In the genomic region with DNA sequence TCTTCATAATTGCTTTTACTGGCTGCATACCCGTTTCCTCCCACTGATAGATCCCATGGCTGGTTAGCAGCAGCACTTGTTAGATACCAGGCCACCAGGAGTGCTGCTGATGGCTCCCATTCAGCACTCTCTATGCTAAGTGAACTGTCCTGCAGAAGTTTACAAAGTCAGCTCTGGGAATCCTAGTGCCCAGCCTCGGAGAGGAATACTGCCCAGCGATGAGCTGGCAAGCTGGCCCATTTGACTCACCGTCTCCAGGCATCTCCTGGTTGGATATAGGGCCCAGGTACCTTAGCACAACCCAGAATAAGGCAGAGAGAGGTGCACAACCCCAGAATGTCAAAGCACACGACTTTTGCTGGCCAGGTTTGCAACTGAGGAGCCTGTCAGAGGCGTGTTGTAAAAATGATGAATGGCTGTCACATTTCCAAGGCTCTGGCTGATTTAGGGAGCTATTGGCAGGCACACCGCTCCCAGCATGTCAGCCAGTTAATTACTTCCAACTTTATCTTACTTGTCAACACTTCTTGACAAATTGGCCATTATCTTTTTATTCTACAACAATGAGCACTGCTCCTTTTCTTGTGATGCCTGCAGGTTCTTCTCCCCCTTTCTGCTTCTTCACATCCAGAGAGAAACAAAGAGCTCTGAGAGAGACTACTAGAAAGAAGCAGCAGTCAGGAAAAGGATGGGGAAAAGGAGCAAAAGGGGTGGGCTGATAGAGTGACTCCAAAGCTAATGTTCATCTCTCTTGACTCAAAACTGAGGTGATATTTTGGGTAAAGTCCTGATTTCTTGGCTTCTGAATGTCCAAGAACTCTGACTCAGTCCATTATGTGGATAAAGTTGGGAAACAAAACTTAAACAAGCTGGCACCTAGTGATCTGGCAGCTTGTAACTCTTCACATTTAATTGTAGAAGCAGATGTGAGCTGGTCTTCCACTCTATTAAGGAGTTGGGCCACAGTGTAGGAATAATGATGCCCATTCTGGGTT, we compare ENCODE assay signal across 12 cellular contexts. TPM values are rescaled to one million over a fixed set of nuclear protein-coding genes. Genes with fewer than 3 reads are reported as not detected.
DNase-seq lines count a peak whose midpoint lies in the region; ATAC-seq and TF ChIP-seq lines count a peak whose summit lies in the region.
"Had no signal": no experiment of that assay in that cellular context is flagged by ENCODE, and none has a peak within 500 bp of the region (broad histone marks: within the 10 kb centered on the region; RNA-seq: fewer than 3 reads in every experiment).

No MANE protein-coding gene starts in this region.

- CTCF ChIA-PET in RWPE1 (lab: Yijun Ruan, JAX) = interaction anchor here (1.0 kb wide), 1 partner anchor 20 kb away, joined by 3 read pairs; no protein-coding TSS in a partner anchor

- DNase-seq in NCI-H1105 (lab: John Stamatoyannopoulos, UW) = peak; percentile 29
- DNase-seq in RWPE1 (ENCODE audit: low spot score) = no peak
- peak in 1 of 2 donors; percentile 73 for DNase-seq in cardiac muscle cell (ENCODE audit: low read depth in 1 of 2, low spot score in 1 of 2)
- no peak for DNase-seq in gastrocnemius medialis
- no peak for DNase-seq in stimulated activated CD4-positive, alpha-beta T cell treated with anti-CD3 and anti-CD28 coated beads, Interleukin-2, amount 100 ng/mL, for 24 hours
- DNase-seq in activated T-helper 1 cell treated with anti-CD3 and anti-CD28 coated beads, Interleukin-12 subunit alpha, Interleukin-12 subunit beta, Interleukin-2, Interleukin-4 antibody, amounts not matched to agents 30 ng/mL and 10 ng/mL and 1 ng/mL, durations not matched to agents 14 hours and 24 hours and 36 hours (ENCODE audit: low spot score) = no peak
- no peak for DNase-seq in T-helper 2 cell treated with Interferon-gamma antibody and Interleukin-4, amounts not matched to agents 5 μg/mL and 100 μg/mL, for 36 hours (ENCODE audit: low spot score)
- DNase-seq in stimulated activated CD4-positive, alpha-beta T cell treated with anti-CD3 and anti-CD28 coated beads, Interleukin-15, amount 100 ng/mL, for 24 hours = no peak
- DNase-seq: activated CD4-positive, alpha-beta T cell treated with anti-CD3 and anti-CD28 coated beads for 36 hours; activated effector memory CD4-positive, alpha-beta T cell treated with anti-CD3 and anti-CD28 coated beads, Interleukin-2, amount 50 U/mL, for 16 hours; cortex of kidney; spleen had no signal

- peaks cover 12% of the 10 kb centered on the region for H3K36me3 Mint-ChIP-seq in activated T-helper 1 cell treated with anti-CD3 and anti-CD28 coated beads, Interleukin-12 subunit alpha, Interleukin-12 subunit beta, Interleukin-2, Interleukin-4 antibody, amounts not matched to agents 30 ng/mL and 10 ng/mL and 1 ng/mL, durations not matched to agents 14 hours and 24 hours and 36 hours (ENCODE audit: low read depth)
- peaks cover 3% of the 10 kb centered on the region for H3K36me3 Mint-ChIP-seq in T-helper 2 cell treated with Interferon-gamma antibody and Interleukin-4, amounts not matched to agents 5 μg/mL and 100 μg/mL, for 36 hours (ENCODE audit: low read depth)

- POLR2A ChIA-PET in RWPE1 (lab: Yijun Ruan, JAX; ENCODE audit: low non-redundant PET) = interaction anchor here (1.4 kb wide), 1 partner anchor 79 kb away, joined by 3 read pairs; a partner anchor contains a TSS

- no peak overlapping the region for H3K4me3 Mint-ChIP-seq in activated T-helper 1 cell treated with anti-CD3 and anti-CD28 coated beads, Interleukin-12 subunit alpha, Interleukin-12 subunit beta, Interleukin-2, Interleukin-4 antibody, amounts not matched to agents 30 ng/mL and 10 ng/mL and 1 ng/mL, durations not matched to agents 14 hours and 24 hours and 36 hours
- H3K4me3 Mint-ChIP-seq in T-helper 2 cell treated with Interferon-gamma antibody and Interleukin-4, amounts not matched to agents 5 μg/mL and 100 μg/mL, for 36 hours = no peak overlapping the region
- H3K4me3 Mint-ChIP-seq: activated CD4-positive, alpha-beta T cell treated with anti-CD3 and anti-CD28 coated beads for 36 hours had no signal

- no peak for TF ChIP-seq POLR2A in gastrocnemius medialis (IDR thresholded peaks at IDR 0.05)

- TF ChIP-seq CTCF in RWPE1 (conservative IDR thresholded peaks at IDR 0.05; ENCODE audit: low read depth) (no peak), cardiac muscle cell (IDR thresholded peaks at IDR 0.05; ENCODE audit: low read depth, low read length) (no peak), gastrocnemius medialis (IDR thresholded peaks at IDR 0.05 in 4 of 5, conservative IDR thresholded peaks at IDR 0.05 in 1 of 5) (no peak)

- H3K4me1 Mint-ChIP-seq in activated T-helper 1 cell treated with anti-CD3 and anti-CD28 coated beads, Interleukin-12 subunit alpha, Interleukin-12 subunit beta, Interleukin-2, Interleukin-4 antibody, amounts not matched to agents 30 ng/mL and 10 ng/mL and 1 ng/mL, durations not matched to agents 14 hours and 24 hours and 36 hours (ENCODE audit: low read depth) = no peaks in the 10 kb centered on the region
- no peaks in the 10 kb centered on the region for H3K4me1 Mint-ChIP-seq in T-helper 2 cell treated with Interferon-gamma antibody and Interleukin-4, amounts not matched to agents 5 μg/mL and 100 μg/mL, for 36 hours (ENCODE audit: low read depth)
- H3K4me1 Mint-ChIP-seq: activated CD4-positive, alpha-beta T cell treated with anti-CD3 and anti-CD28 coated beads for 36 hours had no signal

- H3K27ac Mint-ChIP-seq in activated T-helper 1 cell treated with anti-CD3 and anti-CD28 coated beads, Interleukin-12 subunit alpha, Interleukin-12 subunit beta, Interleukin-2, Interleukin-4 antibody, amounts not matched to agents 30 ng/mL and 10 ng/mL and 1 ng/mL, durations not matched to agents 14 hours and 24 hours and 36 hours = no peak overlapping the region
- H3K27ac Mint-ChIP-seq in T-helper 2 cell treated with Interferon-gamma antibody and Interleukin-4, amounts not matched to agents 5 μg/mL and 100 μg/mL, for 36 hours = no peak overlapping the region
- H3K27ac Mint-ChIP-seq: activated CD4-positive, alpha-beta T cell treated with anti-CD3 and anti-CD28 coated beads for 36 hours had no signal

- H3K4me3 ChIP-seq in cardiac muscle cell (no peak overlapping the region), gastrocnemius medialis (no peak overlapping the region)
- H3K4me3 ChIP-seq: spleen had no signal

- H3K4me1 ChIP-seq in cardiac muscle cell (ENCODE audit: low read depth) (peaks cover 55% of the 10 kb centered on the region), gastrocnemius medialis (peaks cover 31 to 42% of the 10 kb centered on the region in 2 donors)
- H3K4me1 ChIP-seq: spleen had no signal

- no peaks in the 10 kb centered on the region for H3K36me3 ChIP-seq in cardiac muscle cell
- no peaks in the 10 kb centered on the region for H3K36me3 ChIP-seq in gastrocnemius medialis

- in situ Hi-C loops in gastrocnemius medialis (cut with MboI; ENCODE audit: low sequenced_read_pairs in 4 of 4) = no loop called here

- H3K27me3 Mint-ChIP-seq in activated T-helper 1 cell treated with anti-CD3 and anti-CD28 coated beads, Interleukin-12 subunit alpha, Interleukin-12 subunit beta, Interleukin-2, Interleukin-4 antibody, amounts not matched to agents 30 ng/mL and 10 ng/mL and 1 ng/mL, durations not matched to agents 14 hours and 24 hours and 36 hours (ENCODE audit: insufficient read depth) = no peaks in the 10 kb centered on the region
- H3K27me3 Mint-ChIP-seq in T-helper 2 cell treated with Interferon-gamma antibody and Interleukin-4, amounts not matched to agents 5 μg/mL and 100 μg/mL, for 36 hours (ENCODE audit: low read depth) = no peaks in the 10 kb centered on the region
- H3K27me3 Mint-ChIP-seq: activated CD4-positive, alpha-beta T cell treated with anti-CD3 and anti-CD28 coated beads for 36 hours had no signal

- no peaks in the 10 kb centered on the region for H3K9me3 Mint-ChIP-seq in activated T-helper 1 cell treated with anti-CD3 and anti-CD28 coated beads, Interleukin-12 subunit alpha, Interleukin-12 subunit beta, Interleukin-2, Interleukin-4 antibody, amounts not matched to agents 30 ng/mL and 10 ng/mL and 1 ng/mL, durations not matched to agents 14 hours and 24 hours and 36 hours
- H3K9me3 Mint-ChIP-seq in T-helper 2 cell treated with Interferon-gamma antibody and Interleukin-4, amounts not matched to agents 5 μg/mL and 100 μg/mL, for 36 hours = no peaks in the 10 kb centered on the region

- intact Hi-C loops in gastrocnemius medialis (cut with DNase I; ENCODE audit: low total_unique reads) = no loop called here
- intact Hi-C loops in activated T-helper 1 cell treated with anti-CD3 and anti-CD28 coated beads, Interleukin-12 subunit alpha, Interleukin-12 subunit beta, Interleukin-2, Interleukin-4 antibody, amounts not matched to agents 30 ng/mL and 10 ng/mL and 1 ng/mL, durations not matched to agents 14 hours and 24 hours and 36 hours (cut with micrococcal nuclease) = no loop called here

- H3K27ac ChIP-seq in RWPE1 (peak overlapping the region; percentile 70), cardiac muscle cell (peak overlapping the region; percentile 64), gastrocnemius medialis (peak overlapping the region in 1 of 4 donors; percentile 21)
- H3K27ac ChIP-seq: spleen had no signal

- H3K27me3 ChIP-seq in cardiac muscle cell (no peaks in the 10 kb centered on the region), gastrocnemius medialis (no peaks in the 10 kb centered on the region)
- H3K27me3 ChIP-seq: spleen had no signal

- ATAC-seq in gastrocnemius medialis = peak; percentile 28 to 45
- ATAC-seq: activated CD4-positive, alpha-beta T cell treated with anti-CD3 and anti-CD28 coated beads for 36 hours had no signal

- H3K9me3 ChIP-seq in cardiac muscle cell (ENCODE audit: low read depth) (no peaks in the 10 kb centered on the region), gastrocnemius medialis (no peaks in the 10 kb centered on the region)
- H3K9me3 ChIP-seq: spleen had no signal

RNA-seq across cellular contexts. Expression of a gene that starts 10.8 kb away (rescaled TPM):
- total RNA-seq in cardiac muscle cell (not detected in 2 replicates), gastrocnemius medialis (10 to 100 TPM in 1 of 4 donors, 1 to 10 TPM in 2, under 1 TPM in 1; 0.56 to 30.7 (median 3.3) TPM)
- polyA plus RNA-seq in cardiac muscle cell = not detected in 2 replicates
- total RNA-seq in activated T-helper 1 cell treated with anti-CD3 and anti-CD28 coated beads, Interleukin-12 subunit alpha, Interleukin-12 subunit beta, Interleukin-2, Interleukin-4 antibody, amounts not matched to agents 30 ng/mL and 10 ng/mL and 1 ng/mL, durations not matched to agents 14 hours and 24 hours and 36 hours = not detected in 2 replicates
- total RNA-seq: activated CD4-positive, alpha-beta T cell treated with anti-CD3 and anti-CD28 coated beads for 36 hours; spleen had no signal
